Comparison of ENCODE assay signal across 8 cellular contexts in the genomic region with DNA sequence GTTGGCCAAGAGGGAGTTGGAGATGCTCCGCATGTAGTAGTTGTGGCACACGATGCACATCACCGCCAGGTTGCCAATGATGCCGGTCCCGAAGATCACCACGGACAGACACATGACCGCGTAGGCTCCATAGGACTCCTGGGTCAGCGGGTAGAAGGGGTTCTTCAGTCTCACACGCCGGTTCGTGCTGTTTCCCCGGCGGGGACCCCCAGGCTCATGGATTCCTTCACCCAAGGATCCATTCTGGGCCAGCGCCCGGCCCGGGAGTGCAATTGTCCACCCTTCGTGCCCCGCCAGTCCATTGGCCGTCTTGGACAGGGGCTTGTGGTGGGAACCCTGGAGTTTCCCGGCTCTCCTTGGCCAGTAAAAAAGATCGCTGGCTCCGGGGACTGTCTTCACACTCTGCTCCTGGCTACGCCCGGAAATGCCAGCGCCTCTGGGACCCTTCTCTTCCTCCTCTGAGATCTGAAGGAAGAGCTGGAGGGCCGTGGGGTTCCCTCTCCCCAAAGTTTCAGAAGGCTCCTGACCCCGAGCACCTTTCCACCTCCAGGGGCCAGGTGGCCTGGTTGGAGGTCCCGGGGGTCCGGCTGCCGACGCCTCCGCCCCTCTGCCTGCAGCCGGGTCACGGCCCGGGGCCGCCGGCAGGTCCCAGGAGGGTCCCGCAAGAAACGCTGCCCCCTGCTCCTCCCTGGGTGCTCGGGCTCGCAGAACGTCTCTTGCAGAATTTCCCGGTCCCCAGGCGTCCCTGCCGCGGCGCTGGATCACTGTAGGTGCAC. TPM values are rescaled to one million over a fixed set of nuclear protein-coding genes. Genes with fewer than 3 reads are reported as not detected.
DNase-seq lines count a peak whose midpoint lies in the region; ATAC-seq and TF ChIP-seq lines count a peak whose summit lies in the region.

No MANE protein-coding gene starts in this region.

- H3K27me3 Mint-ChIP-seq in activated naive CD4-positive, alpha-beta T cell treated with anti-CD3 and anti-CD28 coated beads, Interleukin-2, amount 50 U/mL, for 24 hours = peaks cover 53% of the 10 kb centered on the region
- H3K27me3 Mint-ChIP-seq in mesothelial cell of epicardium (ENCODE audit: low read depth) = peaks cover 28% of the 10 kb centered on the region

- TF ChIP-seq CTCF in mesothelial cell of epicardium (IDR thresholded peaks at IDR 0.05; ENCODE audit: unreplicated experiment) = no peak

- H3K36me3 Mint-ChIP-seq in activated naive CD4-positive, alpha-beta T cell treated with anti-CD3 and anti-CD28 coated beads, Interleukin-2, amount 50 U/mL, for 24 hours = no peaks in the 10 kb centered on the region
- H3K36me3 Mint-ChIP-seq in mesothelial cell of epicardium = peaks cover 5% of the 10 kb centered on the region

- DNase-seq in activated naive CD4-positive, alpha-beta T cell treated with anti-CD3 and anti-CD28 coated beads, Interleukin-2, amount 50 U/mL, for 16 hours = no peak
- DNase-seq in mesothelial cell of epicardium (ENCODE audit: low spot score in 2 of 2, unreplicated experiment in 2 of 2) = no peak
- DNase-seq in DMS 273 (lab: John Stamatoyannopoulos, UW; ENCODE audit: unreplicated experiment) = no peak
- no peak for DNase-seq in epidermal melanocyte (ENCODE audit: insufficient read length, low spot score)

- no peaks in the 10 kb centered on the region for H3K9me3 Mint-ChIP-seq in activated naive CD4-positive, alpha-beta T cell treated with anti-CD3 and anti-CD28 coated beads, Interleukin-2, amount 50 U/mL, for 24 hours
- peaks cover 4% of the 10 kb centered on the region for H3K9me3 Mint-ChIP-seq in mesothelial cell of epicardium

- no peaks in the 10 kb centered on the region for H3K4me1 ChIP-seq in urinary bladder (ENCODE audit: insufficient read depth)

- peak overlapping the region; percentile 79 for H3K4me3 Mint-ChIP-seq in activated naive CD4-positive, alpha-beta T cell treated with anti-CD3 and anti-CD28 coated beads, Interleukin-2, amount 50 U/mL, for 24 hours
- H3K4me3 Mint-ChIP-seq in mesothelial cell of epicardium = peak overlapping the region; percentile 84

- peak overlapping the region; percentile 44 for H3K4me3 ChIP-seq in urinary bladder (ENCODE audit: low read depth, low read length)

- no peak for ATAC-seq in HG03565 (IDR thresholded peaks at IDR 0.05; ENCODE audit: unreplicated experiment)

- H3K4me1 Mint-ChIP-seq in activated naive CD4-positive, alpha-beta T cell treated with anti-CD3 and anti-CD28 coated beads, Interleukin-2, amount 50 U/mL, for 24 hours = peaks cover 17% of the 10 kb centered on the region
- H3K4me1 Mint-ChIP-seq in mesothelial cell of epicardium = peaks cover 20% of the 10 kb centered on the region

- 15% methylated on average over 48 of the region's 48 CpGs for WGBS in urinary bladder

- no peaks in the 10 kb centered on the region for H3K36me3 ChIP-seq in urinary bladder (ENCODE audit: insufficient read depth)

- H3K27ac Mint-ChIP-seq in activated naive CD4-positive, alpha-beta T cell treated with anti-CD3 and anti-CD28 coated beads, Interleukin-2, amount 50 U/mL, for 24 hours = no peak overlapping the region
- H3K27ac Mint-ChIP-seq in mesothelial cell of epicardium = peak overlapping the region; percentile 93

- peak overlapping the region; percentile 96 for H3K27ac ChIP-seq in cingulate gyrus (ENCODE audit: low read depth, low read length)
- H3K27ac ChIP-seq in urinary bladder (ENCODE audit: low read depth) = no peak overlapping the region

RNA-seq across cellular contexts. Expression of gene GPR37, which starts 1.3 kb away (rescaled TPM):
- total RNA-seq in mesothelial cell of epicardium = 4.7 to 5.0 TPM (median 4.8 TPM) in 3 replicates
- 5.4 TPM for total RNA-seq in urinary bladder
- 4.8 TPM for polyA plus RNA-seq in urinary bladder
